Comparison of ENCODE assay signal across 17 cellular contexts in the genomic region with DNA sequence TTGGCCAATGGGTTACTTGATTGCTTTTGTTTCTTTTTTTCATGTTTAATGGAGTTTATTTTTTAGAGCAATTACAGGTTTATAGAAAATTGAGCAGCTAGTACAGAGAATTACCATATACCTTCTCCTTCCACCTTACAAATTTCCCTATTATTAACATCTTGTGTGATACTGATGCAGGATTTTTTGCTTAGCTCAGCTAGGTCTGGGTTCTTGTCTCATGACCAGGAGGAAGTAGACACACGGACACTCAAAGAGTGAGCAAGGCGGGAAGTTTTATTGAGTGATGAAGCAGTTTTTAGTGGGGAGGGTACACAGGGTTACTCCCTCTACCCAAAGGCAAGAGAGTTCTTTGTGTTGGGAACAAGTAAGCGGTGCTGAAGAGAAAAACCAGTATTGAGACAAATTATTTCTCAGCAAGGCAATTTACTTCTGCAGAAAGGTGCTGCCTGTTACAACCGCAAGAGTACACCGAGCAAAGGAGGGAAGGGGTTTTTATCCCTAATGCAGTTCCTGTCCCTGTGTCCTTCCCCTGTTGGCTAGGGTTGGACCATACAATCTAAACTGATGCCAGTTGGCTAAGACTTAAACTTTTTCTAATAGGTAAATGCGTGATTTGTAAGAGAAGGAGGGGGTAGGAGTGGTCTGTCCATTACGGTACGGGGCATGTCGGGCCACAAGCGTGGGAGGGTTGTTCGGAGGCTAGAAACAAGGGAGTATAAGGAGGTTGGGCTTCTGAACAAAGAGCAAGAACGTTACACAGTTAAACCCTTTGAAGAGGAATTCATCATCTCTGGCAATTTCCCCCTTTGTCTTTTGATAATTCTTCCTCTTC. TPM values are rescaled to one million over a fixed set of nuclear protein-coding genes. Genes with fewer than 3 reads are reported as not detected.
A peak's percentile ranks its signal among the peaks of the same experiment; 100 is the strongest.
DNase-seq lines count a peak whose midpoint lies in the region; ATAC-seq and TF ChIP-seq lines count a peak whose summit lies in the region.
"Had no signal": no experiment of that assay in that cellular context is flagged by ENCODE, and none has a peak within 500 bp of the region (broad histone marks: within the 10 kb centered on the region; RNA-seq: fewer than 3 reads in every experiment).

No MANE protein-coding gene starts in this region.

- no peak for TF ChIP-seq POLR2A in HCT116 (IDR thresholded peaks at IDR 0.05; ENCODE audit: borderline replicate concordance, extremely low read depth, insufficient read depth, insufficient read length)

- no peak overlapping the region for H3K9ac ChIP-seq in BLaER1 treated with 17β-estradiol and CSF1 and Interleukin-3, amounts not matched to agents 10 nM and 100 nM
- H3K9ac ChIP-seq in HCT116 (ENCODE audit: low read length) = no peak overlapping the region

- DNase-seq in HCT116 (ENCODE audit: low read depth, low spot score) (peak; percentile 10), endothelial cell (ENCODE audit: low spot score) (no peak), SIG-M5 (lab: John Stamatoyannopoulos, UW) (no peak), epidermal melanocyte (ENCODE audit: insufficient read length, low spot score) (no peak)
- no peak for DNase-seq in activated T-helper 1 cell treated with anti-CD3 and anti-CD28 coated beads, Interleukin-12 subunit alpha, Interleukin-12 subunit beta, Interleukin-2, Interleukin-4 antibody, amounts not matched to agents 30 ng/mL and 10 ng/mL and 1 ng/mL, durations not matched to agents 14 hours and 24 hours and 36 hours (ENCODE audit: low spot score)
- DNase-seq: Calu3, DMS79, H7, MM.1S, NCI-H1092, NCI-H146, NCI-H2029 treated with DMSO at 0.1 percent for 48 hours, Right ventricle myocardium superior, T-helper 1 cell had no signal

- H3K27ac Mint-ChIP-seq in endothelial cell (ENCODE audit: unreplicated experiment) = peak overlapping the region; percentile 83
- H3K27ac Mint-ChIP-seq in activated T-helper 1 cell treated with anti-CD3 and anti-CD28 coated beads, Interleukin-12 subunit alpha, Interleukin-12 subunit beta, Interleukin-2, Interleukin-4 antibody, amounts not matched to agents 30 ng/mL and 10 ng/mL and 1 ng/mL, durations not matched to agents 14 hours and 24 hours and 36 hours = no peak overlapping the region

- CTCF ChIA-PET in HCT116 (lab: Charles Lee) = no interaction called here

- H2AFZ ChIP-seq in HCT116 (ENCODE audit: low read depth, low read length, poor library complexity, severe bottlenecking) = no peak overlapping the region

- BruUV-seq in HCT116 (replicated peaks; lab: Mats Ljungman, UMichigan) = no TSS peak

- no peak overlapping the region for H3K4me2 ChIP-seq in BLaER1 treated with 17β-estradiol and CSF1 and Interleukin-3, amounts not matched to agents 10 nM and 100 nM
- H3K4me2 ChIP-seq in HCT116 (ENCODE audit: low read length) = no peak overlapping the region

- peaks cover 40 to 86% (median 57%) of the 10 kb centered on the region in 11 experiments for H3K36me3 ChIP-seq in BLaER1 treated with 17β-estradiol and CSF1 and Interleukin-3, amounts not matched to agents 10 nM and 100 nM
- no peaks in the 10 kb centered on the region; a peak in 1 of 4 replicates for H3K36me3 ChIP-seq in HCT116 (ENCODE audit: control insufficient read depth in 1 of 2, insufficient read depth in 2 of 2, low read length in 2 of 2)
- peaks cover 56% of the 10 kb centered on the region for H3K36me3 ChIP-seq in neutrophil

- TF ChIP-seq RAD21 in HCT116 (IDR thresholded peaks at IDR 0.05; ENCODE audit: low read depth) = no peak

- POLR2A ChIA-PET in HCT116 (lab: Charles Lee) = interaction anchor here (1.1 kb wide), 1 partner anchor 27 kb away, joined by 3 read pairs; the partner anchor contains the start of gene SEC14L1

- peaks cover 60 to 70% (median 68%) of the 10 kb centered on the region in 11 experiments for H3K9me3 ChIP-seq in BLaER1 treated with 17β-estradiol and CSF1 and Interleukin-3, amounts not matched to agents 10 nM and 100 nM (replicated peaks in 1 of 11)
- H3K9me3 ChIP-seq in HCT116 (ENCODE audit: control insufficient read depth in 1 of 2, insufficient read depth in 1 of 2, low read depth in 1 of 2, low read length in 2 of 2) (peaks cover 30 to 35% of the 10 kb centered on the region in 2 experiments; a peak in 3 of 4 replicates), neutrophil (no peaks in the 10 kb centered on the region)

- peaks cover 10% of the 10 kb centered on the region for H3K9me3 Mint-ChIP-seq in endothelial cell (ENCODE audit: unreplicated experiment)
- H3K9me3 Mint-ChIP-seq in activated T-helper 1 cell treated with anti-CD3 and anti-CD28 coated beads, Interleukin-12 subunit alpha, Interleukin-12 subunit beta, Interleukin-2, Interleukin-4 antibody, amounts not matched to agents 30 ng/mL and 10 ng/mL and 1 ng/mL, durations not matched to agents 14 hours and 24 hours and 36 hours = peaks cover 54% of the 10 kb centered on the region

- no peak for ATAC-seq in HCT116

- peak overlapping the region in 8 of 10 experiments; percentile 0 to 35 (median 20); a peak in 8 of 20 replicates for H3K4me3 ChIP-seq in BLaER1 treated with 17β-estradiol and CSF1 and Interleukin-3, amounts not matched to agents 10 nM and 100 nM
- no peak overlapping the region for H3K4me3 ChIP-seq in HCT116 (replicated peaks in 1 of 2; ENCODE audit: low read depth in 1 of 2, low read length in 2 of 2)
- no peak overlapping the region for H3K4me3 ChIP-seq in neutrophil (ENCODE audit: low read depth in 1 of 2, low read length in 1 of 2)
- H3K4me3 ChIP-seq: SK-N-MC had no signal

- H3K9me2 ChIP-seq in HCT116 (ENCODE audit: insufficient read depth) = no peaks in the 10 kb centered on the region

- intact Hi-C loops in HCT116 (cut with micrococcal nuclease) = no loop called here
- intact Hi-C loops in activated T-helper 1 cell treated with anti-CD3 and anti-CD28 coated beads, Interleukin-12 subunit alpha, Interleukin-12 subunit beta, Interleukin-2, Interleukin-4 antibody, amounts not matched to agents 30 ng/mL and 10 ng/mL and 1 ng/mL, durations not matched to agents 14 hours and 24 hours and 36 hours (cut with micrococcal nuclease) = no loop called here

- peaks cover 26% of the 10 kb centered on the region; the same call in 1 of the 2 replicates for H3K79me2 ChIP-seq in HCT116 (ENCODE audit: insufficient read depth, low read length)

- TF ChIP-seq CTCF in HCT116 (IDR thresholded peaks at IDR 0.05 in 2 of 3, conservative IDR thresholded peaks at IDR 0.05 in 1 of 3; ENCODE audit: borderline replicate concordance in 1 of 3, insufficient read depth in 1 of 3, low read depth in 2 of 3, low read length in 2 of 3) (no peak), endothelial cell (IDR thresholded peaks at IDR 0.05; ENCODE audit: unreplicated experiment) (no peak), neutrophil (IDR thresholded peaks at IDR 0.05) (no peak)

- peaks cover 0 to 99% (median 24%) of the 10 kb centered on the region in 11 experiments; a peak in 14 of 22 replicates for H4K20me1 ChIP-seq in BLaER1 treated with 17β-estradiol and CSF1 and Interleukin-3, amounts not matched to agents 10 nM and 100 nM
- H4K20me1 ChIP-seq in HCT116 (ENCODE audit: insufficient read depth) = no peaks in the 10 kb centered on the region

- peaks cover 75% of the 10 kb centered on the region for H3K4me1 Mint-ChIP-seq in endothelial cell (ENCODE audit: unreplicated experiment)
- H3K4me1 Mint-ChIP-seq in activated T-helper 1 cell treated with anti-CD3 and anti-CD28 coated beads, Interleukin-12 subunit alpha, Interleukin-12 subunit beta, Interleukin-2, Interleukin-4 antibody, amounts not matched to agents 30 ng/mL and 10 ng/mL and 1 ng/mL, durations not matched to agents 14 hours and 24 hours and 36 hours (ENCODE audit: low read depth) = peaks cover 23% of the 10 kb centered on the region

- peaks cover 82% of the 10 kb centered on the region for H3K36me3 Mint-ChIP-seq in endothelial cell (ENCODE audit: low read depth, unreplicated experiment)
- peaks cover 67% of the 10 kb centered on the region for H3K36me3 Mint-ChIP-seq in activated T-helper 1 cell treated with anti-CD3 and anti-CD28 coated beads, Interleukin-12 subunit alpha, Interleukin-12 subunit beta, Interleukin-2, Interleukin-4 antibody, amounts not matched to agents 30 ng/mL and 10 ng/mL and 1 ng/mL, durations not matched to agents 14 hours and 24 hours and 36 hours (ENCODE audit: low read depth)

- peak overlapping the region; percentile 86 for H3K4me3 Mint-ChIP-seq in endothelial cell (ENCODE audit: unreplicated experiment)
- no peak overlapping the region for H3K4me3 Mint-ChIP-seq in activated T-helper 1 cell treated with anti-CD3 and anti-CD28 coated beads, Interleukin-12 subunit alpha, Interleukin-12 subunit beta, Interleukin-2, Interleukin-4 antibody, amounts not matched to agents 30 ng/mL and 10 ng/mL and 1 ng/mL, durations not matched to agents 14 hours and 24 hours and 36 hours

- H3K4me1 ChIP-seq in BLaER1 treated with 17β-estradiol and CSF1 and Interleukin-3, amounts not matched to agents 10 nM and 100 nM = peaks cover 25 to 40% (median 29%) of the 10 kb centered on the region in 10 experiments
- H3K4me1 ChIP-seq in HCT116 (ENCODE audit: control insufficient read depth in 1 of 2, insufficient read depth in 2 of 2, low read length in 2 of 2) (no peaks in the 10 kb centered on the region), neutrophil (ENCODE audit: control insufficient read depth in 1 of 2, insufficient read depth in 1 of 2, low read depth in 1 of 2, low read length in 1 of 2) (peaks cover 47 to 55% of the 10 kb centered on the region in 2 experiments)

- RAD21 ChIA-PET in HCT116 (lab: Charles Lee; ENCODE audit: low non-redundant PET in 1 of 2, low total read pairs in 2 of 2, uncharacterized antibody in 2 of 2, unreplicated experiment in 2 of 2) = no interaction called here

- H3K27ac ChIP-seq in BLaER1 treated with 17β-estradiol and CSF1 and Interleukin-3, amounts not matched to agents 10 nM and 100 nM = no peak overlapping the region
- H3K27ac ChIP-seq in HCT116 (ENCODE audit: low read depth, low read length) (no peak overlapping the region), neutrophil (peak overlapping the region; percentile 79)
- H3K27ac ChIP-seq: SK-N-MC had no signal

- H3K27me3 ChIP-seq in BLaER1 treated with 17β-estradiol and CSF1 and Interleukin-3, amounts not matched to agents 10 nM and 100 nM = no peaks in the 10 kb centered on the region
- H3K27me3 ChIP-seq in HCT116 (ENCODE audit: insufficient read depth, low read length) = no peaks in the 10 kb centered on the region
- no peaks in the 10 kb centered on the region for H3K27me3 ChIP-seq in neutrophil

- H3K27me3 Mint-ChIP-seq in endothelial cell (ENCODE audit: unreplicated experiment) = peaks cover 3% of the 10 kb centered on the region
- H3K27me3 Mint-ChIP-seq in activated T-helper 1 cell treated with anti-CD3 and anti-CD28 coated beads, Interleukin-12 subunit alpha, Interleukin-12 subunit beta, Interleukin-2, Interleukin-4 antibody, amounts not matched to agents 30 ng/mL and 10 ng/mL and 1 ng/mL, durations not matched to agents 14 hours and 24 hours and 36 hours (ENCODE audit: insufficient read depth) = no peaks in the 10 kb centered on the region

RNA-seq across cellular contexts. Expression of gene SEC14L1, which starts 26.9 kb away (rescaled TPM):
- total RNA-seq in HCT116 (2021; ENCODE audit: unreplicated experiment) = 59.7 TPM
- 31.2 and 34.2 TPM in 2 replicates for polyA plus RNA-seq in HCT116 (2012)
- total RNA-seq in endothelial cell (ENCODE audit: unreplicated experiment) = 315 TPM
- total RNA-seq in activated T-helper 1 cell treated with anti-CD3 and anti-CD28 coated beads, Interleukin-12 subunit alpha, Interleukin-12 subunit beta, Interleukin-2, Interleukin-4 antibody, amounts not matched to agents 30 ng/mL and 10 ng/mL and 1 ng/mL, durations not matched to agents 14 hours and 24 hours and 36 hours = 77.6 and 81.9 TPM in 2 replicates

Comparison
In these comparisons a context has a peak if more than half of its experiments do, and no peak if none do; other contexts are left out.
1. H3K4me3 ChIP-seq: peak in BLaER1 treated with 17β-estradiol and CSF1 and Interleukin-3, amounts not matched to agents 10 nM and 100 nM (8 of 10); none in HCT116 (0 of 2) and neutrophil (0 of 2).